ENCODE assay signal across 9 cellular contexts in the genomic region with DNA sequence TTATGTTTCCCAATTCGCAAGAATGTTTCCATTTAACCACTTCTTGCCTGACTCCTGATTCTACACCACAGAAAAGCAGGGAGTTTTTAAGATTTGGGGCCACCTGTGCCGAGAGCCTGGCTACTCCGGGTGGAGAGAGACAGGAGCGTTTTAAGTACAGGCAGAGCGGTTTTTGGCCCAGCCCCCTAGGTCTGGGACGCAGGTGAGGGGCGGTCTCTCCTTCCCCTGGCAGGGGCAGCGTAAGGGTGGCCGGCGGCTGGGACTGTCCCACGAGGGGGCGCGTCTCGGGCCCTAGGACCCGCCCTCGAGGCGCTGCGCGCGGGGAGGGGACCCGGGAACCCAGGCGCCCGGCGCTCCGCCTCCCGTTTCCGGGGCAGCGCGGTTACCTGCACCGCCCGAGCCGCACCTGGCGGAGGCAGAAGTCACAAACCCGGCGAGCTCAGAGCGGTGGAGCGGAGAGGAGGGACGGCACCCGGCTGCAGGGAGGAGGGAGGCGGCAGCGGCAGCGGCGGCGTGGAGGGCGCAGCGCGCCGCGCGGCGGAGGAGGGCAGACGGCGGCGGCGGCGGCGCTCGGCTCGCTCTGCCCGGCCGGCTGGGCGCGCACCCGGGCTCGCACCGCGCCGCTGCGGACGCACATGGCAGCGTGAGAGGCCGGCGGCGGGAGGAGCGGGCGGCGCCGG. TPM values are rescaled to one million over a fixed set of nuclear protein-coding genes. Genes with fewer than 3 reads are reported as not detected.
DNase-seq lines count a peak whose midpoint lies in the region; ATAC-seq and TF ChIP-seq lines count a peak whose summit lies in the region.
"Had no signal": no experiment of that assay in that cellular context is flagged by ENCODE, and none has a peak within 500 bp of the region (broad histone marks: within the 10 kb centered on the region; RNA-seq: fewer than 3 reads in every experiment).

A gene (plus strand): TSS at position 365 of the 680 bp plus-strand sequence. CDS start 508 bp downstream, outside the sequence.

- TF ChIP-seq CTCF in coronary artery (IDR thresholded peaks at IDR 0.05) (no peak), lung (IDR thresholded peaks at IDR 0.05; ENCODE audit: control extremely low read depth, extremely low read depth) (peak; percentile 4)

- DNase-seq in SIG-M5 treated with dmso at 0.1 percent for 504 hours (lab: John Stamatoyannopoulos, UW; ENCODE audit: unreplicated experiment), result peak; percentile 71
- no peak for DNase-seq in SIG-M5 (lab: John Stamatoyannopoulos, UW)
- DNase-seq in NCI-H2081 (lab: John Stamatoyannopoulos, UW), result peak; percentile 90 to 91
- DNase-seq in activated CD4-positive, CD25-positive, alpha-beta regulatory T cell treated with anti-CD3 and anti-CD28 coated beads, Interleukin-2, amount 50 U/mL, for 16 hours (ENCODE audit: low read depth, low spot score), result peak; percentile 6
- no peak for DNase-seq in coronary artery (ENCODE audit: low spot score)
- DNase-seq in lung (ENCODE audit: low spot score), result peak; percentile 86
- peak; percentile 5 to 24 for DNase-seq in stimulated activated CD8-positive, alpha-beta memory T cell treated with anti-CD3 and anti-CD28 coated beads, Interleukin-7, amount 100 ng/mL, for 48 hours (ENCODE audit: extremely low read depth in 1 of 2, low read depth in 1 of 2)
- DNase-seq: DND-41 had no signal

- no peaks in the 10 kb centered on the region for H3K27me3 ChIP-seq in lung (ENCODE audit: control insufficient read depth, insufficient read depth)

- H3K4me3 ChIP-seq in coronary artery (peak within 1 kb of the TSS; percentile 69), lung (peak within 1 kb of the TSS; percentile 49)

- WGBS in lung, 2 donors, result 0 to 1% methylated on average over 30 to 78 of the region's 78 CpGs

- no peaks in the 10 kb centered on the region for H3K9me3 ChIP-seq in lung (ENCODE audit: control insufficient read depth in 2 of 2, insufficient read depth in 1 of 2, low read length in 1 of 2)

- no peaks in the 10 kb centered on the region for H3K36me3 ChIP-seq in lung (ENCODE audit: control insufficient read depth in 2 of 2, insufficient read depth in 2 of 2, low read length in 2 of 2)

- ATAC-seq in HG02884 (IDR thresholded peaks at IDR 0.05; ENCODE audit: unreplicated experiment) (peak; percentile 64), lung (ENCODE audit: insufficient read depth, low FRiP score) (peak; percentile 84)

- H3K27ac ChIP-seq in coronary artery (no peak within 1 kb of the TSS), lung (ENCODE audit: low read depth in 1 of 2, low read length in 1 of 2) (peak within 1 kb of the TSS in 1 of 2 donors; percentile 57)

- peaks cover 0 to 7% of the 10 kb centered on the region in 2 donors for H3K4me1 ChIP-seq in lung (ENCODE audit: control insufficient read depth in 2 of 2, insufficient read depth in 2 of 2, low read length in 2 of 2)

RNA-seq across cellular contexts. Expression of the gene that starts here (rescaled TPM):
- total RNA-seq in lung, result 10 to 100 TPM; 48.4 to 60.8 TPM
- polyA plus RNA-seq in lung, result 10 to 100 TPM; 51.6 to 77.0 TPM

Comparison
In these comparisons a context has a peak if more than half of its experiments do, and no peak if none do; other contexts are left out.
1. DNase-seq: peak in SIG-M5 treated with dmso at 0.1 percent for 504 hours (single experiment), NCI-H2081 (2 of 2), activated CD4-positive, CD25-positive, alpha-beta regulatory T cell treated with anti-CD3 and anti-CD28 coated beads, Interleukin-2, amount 50 U/mL, for 16 hours (single experiment), lung (single experiment) and stimulated activated CD8-positive, alpha-beta memory T cell treated with anti-CD3 and anti-CD28 coated beads, Interleukin-7, amount 100 ng/mL, for 48 hours (2 of 2); none in SIG-M5 (single experiment) and coronary artery (single experiment).